Comparison of ENCODE assay signal across 8 cellular contexts in the genomic region with DNA sequence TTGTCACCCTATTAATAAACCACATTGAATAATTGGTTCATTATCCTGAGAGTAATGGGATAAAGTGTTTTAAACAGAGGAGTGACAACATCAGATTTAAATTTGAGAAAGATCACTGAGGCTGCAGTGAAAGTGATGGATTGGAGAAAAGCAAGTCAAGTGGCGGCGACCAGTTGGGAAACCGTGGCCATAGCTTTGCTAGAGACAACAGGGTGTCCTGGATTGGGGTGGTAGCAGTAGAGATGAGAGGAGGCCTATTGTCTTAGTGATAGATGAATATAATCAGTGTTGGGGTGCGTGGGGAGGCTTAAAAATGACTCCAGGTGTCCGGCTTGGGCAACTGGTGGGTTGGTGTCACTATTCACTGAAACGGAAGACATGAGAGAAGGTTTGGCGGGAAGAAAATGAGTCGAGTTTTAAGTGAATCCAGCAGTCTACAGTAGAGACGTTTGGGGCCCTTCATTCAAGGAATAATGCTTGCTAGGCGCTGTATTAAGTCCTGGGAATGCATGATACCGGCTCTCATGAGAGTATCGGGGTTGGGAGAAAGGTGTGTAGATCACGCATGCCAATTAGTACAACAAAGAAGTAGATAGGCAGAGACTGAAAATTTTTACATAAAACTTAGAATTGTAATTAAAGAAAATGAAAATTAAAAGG. TPM values are rescaled to one million over a fixed set of nuclear protein-coding genes. Genes with fewer than 3 reads are reported as not detected.
DNase-seq lines count a peak whose midpoint lies in the region; ATAC-seq and TF ChIP-seq lines count a peak whose summit lies in the region.

No MANE protein-coding gene starts in this region.

- 0 out of 4 replicates have a peak overlapping the region, but pooled peaks of 1 of the 2 experiments have one; percentile 13 for H3K27ac ChIP-seq in SK-N-SH (ENCODE audit: low read depth in 2 of 2, low read length in 1 of 2)

- H3F3A ChIP-seq in SK-N-SH (replicated peaks; ENCODE audit: insufficient read depth): no peaks in the 10 kb centered on the region

- ATAC-seq in GM21529 (IDR thresholded peaks at IDR 0.05; ENCODE audit: unreplicated experiment) (no peak), HG02763 (IDR thresholded peaks at IDR 0.05; ENCODE audit: unreplicated experiment) (no peak)

- WGBS in SK-N-SH (ENCODE audit: low lambda C conversion rate): 16% methylated on average over 13 of the region's 13 CpGs

- peak; percentile 24 for DNase-seq in NCI-H1105 treated with DMSO at 0.1 percent for 48 hours (lab: John Stamatoyannopoulos, UW)
- DNase-seq in NCI-H1105 (lab: John Stamatoyannopoulos, UW): no peak
- DNase-seq in SK-N-SH: no peak
- no peak for DNase-seq in fibroblast of pulmonary artery (ENCODE audit: low read depth)
- DNase-seq in retina: peak; percentile 31
- no peak for DNase-seq in GOT3 (lab: John Stamatoyannopoulos, UW)

- peaks cover 0 to 7% of the 10 kb centered on the region in 2 experiments; a peak in 2 of 4 replicates for H3K4me1 ChIP-seq in SK-N-SH (ENCODE audit: control insufficient read depth in 1 of 2, insufficient read depth in 2 of 2, low read depth in 1 of 2, low read length in 1 of 2)

- H3K9me2 ChIP-seq in SK-N-SH: no peaks in the 10 kb centered on the region

- H3K9me3 ChIP-seq in SK-N-SH: no peaks in the 10 kb centered on the region

- H3K9ac ChIP-seq in SK-N-SH: peak overlapping the region; percentile 66; the same call in 1 of the 2 replicates

- POLR2A ChIA-PET in SK-N-SH (lab: Yijun Ruan, JAX): interaction anchor here (0.8 to 1.0 kb wide), 3 partner anchors 10 to 59 kb away, joined by 3 to 6 read pairs (median 6); no protein-coding TSS in a partner anchor

- peak overlapping the region; percentile 87 for H3K4me2 ChIP-seq in SK-N-SH

- H3K36me3 ChIP-seq in SK-N-SH (replicated peaks in 1 of 2; ENCODE audit: control insufficient read depth in 1 of 2, insufficient read depth in 2 of 2, low read length in 1 of 2): peaks cover 16 to 20% of the 10 kb centered on the region in 2 experiments

- TF ChIP-seq RAD21 in SK-N-SH (IDR thresholded peaks at IDR 0.05; ENCODE audit: low read length): no peak

- no peaks in the 10 kb centered on the region for H4K20me1 ChIP-seq in SK-N-SH (ENCODE audit: insufficient read depth)

- H3K79me2 ChIP-seq in SK-N-SH (ENCODE audit: insufficient read depth): peaks cover 29% of the 10 kb centered on the region

- H3K27me3 ChIP-seq in SK-N-SH (ENCODE audit: insufficient read depth): no peaks in the 10 kb centered on the region

- CTCF ChIA-PET in SK-N-SH (lab: Yijun Ruan, JAX): no interaction called here

- TF ChIP-seq CTCF in SK-N-SH (IDR thresholded peaks at IDR 0.05) (no peak), fibroblast of pulmonary artery (IDR thresholded peaks at IDR 0.05; ENCODE audit: low read length, missing control alignments) (no peak)

- TF ChIP-seq EP300 in SK-N-SH (IDR thresholded peaks at IDR 0.05; ENCODE audit: borderline replicate concordance in 1 of 2, low read depth in 1 of 2, low read length in 1 of 2): no peak

- H3K4me3 ChIP-seq in SK-N-SH (ENCODE audit: low read depth in 2 of 2, low read length in 1 of 2): peak overlapping the region; percentile 70 to 77
- H3K4me3 ChIP-seq in fibroblast of pulmonary artery (replicated peaks; ENCODE audit: low read depth, low read length): peak overlapping the region; percentile 82

- peak overlapping the region; percentile 95 for H2AFZ ChIP-seq in SK-N-SH (ENCODE audit: low read depth)

TF ChIP-seq in SK-N-SH, 30 proteins besides CTCF, POLR2A, EP300 and RAD21:
- TF ChIP-seq EZH2phosphoT487 (IDR thresholded peaks at IDR 0.05; ENCODE audit: borderline replicate concordance, low read depth) (no peak), USF1 (IDR thresholded peaks at IDR 0.05; ENCODE audit: borderline replicate concordance, low read depth) (no peak), FOXM1 (IDR thresholded peaks at IDR 0.05; ENCODE audit: low read depth) (no peak), RFX5 (IDR thresholded peaks at IDR 0.05; ENCODE audit: low read length) (no peak), IRF3 (IDR thresholded peaks at IDR 0.05; ENCODE audit: low read depth, low read length) (no peak), RXRA (IDR thresholded peaks at IDR 0.05; ENCODE audit: borderline replicate concordance, low read depth) (no peak), RCOR1 (IDR thresholded peaks at IDR 0.05; ENCODE audit: low read length) (no peak), MEF2A (IDR thresholded peaks at IDR 0.05; ENCODE audit: borderline replicate concordance, low read depth) (no peak), SIN3A (IDR thresholded peaks at IDR 0.05; ENCODE audit: borderline replicate concordance, low read depth, low read length) (no peak), ELF1 (IDR thresholded peaks at IDR 0.05) (no peak), TCF12 (IDR thresholded peaks at IDR 0.05) (no peak)
- TF ChIP-seq, protein P1, sequence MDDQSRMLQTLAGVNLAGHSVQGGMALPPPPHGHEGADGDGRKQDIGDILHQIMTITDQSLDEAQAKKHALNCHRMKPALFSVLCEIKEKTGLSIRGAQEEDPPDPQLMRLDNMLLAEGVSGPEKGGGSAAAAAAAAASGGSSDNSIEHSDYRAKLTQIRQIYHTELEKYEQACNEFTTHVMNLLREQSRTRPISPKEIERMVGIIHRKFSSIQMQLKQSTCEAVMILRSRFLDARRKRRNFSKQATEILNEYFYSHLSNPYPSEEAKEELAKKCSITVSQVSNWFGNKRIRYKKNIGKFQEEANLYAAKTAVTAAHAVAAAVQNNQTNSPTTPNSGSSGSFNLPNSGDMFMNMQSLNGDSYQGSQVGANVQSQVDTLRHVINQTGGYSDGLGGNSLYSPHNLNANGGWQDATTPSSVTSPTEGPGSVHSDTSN (IDR thresholded peaks at IDR 0.05): no peak

RNA-seq across cellular contexts. Expression of gene NEK4, which starts 0.8 kb away (rescaled TPM):
- 8.8 and 9.3 TPM in 2 replicates for polyA plus RNA-seq in SK-N-SH (2012; rRNA removed)
- 8.5 and 10.0 TPM in 2 replicates for polyA plus RNA-seq in SK-N-SH (2012; cell fraction: cytosol; rRNA removed)
- polyA plus RNA-seq in SK-N-SH (2012; cell fraction: nucleus; rRNA removed): 10.4 and 15.5 TPM in 2 replicates

RNA-seq across cellular contexts. Expression of gene ITIH1, which starts 7.5 kb away (rescaled TPM):
- not detected in 2 replicates for polyA plus RNA-seq in SK-N-SH (2012; rRNA removed)
- polyA plus RNA-seq in SK-N-SH (2012; cell fraction: cytosol; rRNA removed): not detected in 2 replicates
- polyA plus RNA-seq in SK-N-SH (2012; cell fraction: nucleus; rRNA removed): not detected in 2 replicates

RNA-seq across cellular contexts. Expression of gene ITIH3, which starts 24.7 kb away (rescaled TPM):
- 4.3 and 5.3 TPM in 2 replicates for polyA plus RNA-seq in SK-N-SH (2012; rRNA removed)
- 2.2 and 2.5 TPM in 2 replicates for polyA plus RNA-seq in SK-N-SH (2012; cell fraction: cytosol; rRNA removed)
- polyA plus RNA-seq in SK-N-SH (2012; cell fraction: nucleus; rRNA removed): 11.0 and 11.8 TPM in 2 replicates

Comparison
In these comparisons a context has a peak if more than half of its experiments do, and no peak if none do; other contexts are left out.
1. DNase-seq: peak in NCI-H1105 treated with DMSO at 0.1 percent for 48 hours (single experiment) and retina (single experiment); none in NCI-H1105 (single experiment), SK-N-SH (single experiment), fibroblast of pulmonary artery (single experiment) and GOT3 (single experiment).